In genomic region chr10:14705548-14706234, GRCh38 we compare ENCODE assay signal across 1 cellular context.
TF ChIP-seq lines count a peak whose summit lies in the region.

No MANE protein-coding gene starts in this region.

TF ChIP-seq in H1, 55 proteins besides CTCF, POLR2A, EP300 and RAD21:
- no peak for TF ChIP-seq CHD7 (IDR thresholded peaks at IDR 0.05; ENCODE audit: insufficient replicate concordance, low read length)
- no peak for TF ChIP-seq ZNF274 (IDR thresholded peaks at IDR 0.05; ENCODE audit: borderline replicate concordance, extremely low read depth, low read length)
- no peak for TF ChIP-seq SP4 (IDR thresholded peaks at IDR 0.05; ENCODE audit: low read length)
- no peak for TF ChIP-seq SP2 (IDR thresholded peaks at IDR 0.05; ENCODE audit: low read length)
- TF ChIP-seq KDM1A (IDR thresholded peaks at IDR 0.05; ENCODE audit: borderline replicate concordance, low read length): no peak
- TF ChIP-seq TCF12 (IDR thresholded peaks at IDR 0.05; ENCODE audit: low read depth, low read length): no peak
- TF ChIP-seq HDAC2 (IDR thresholded peaks at IDR 0.05; ENCODE audit: borderline replicate concordance in 1 of 2, low read depth in 2 of 2, low read length in 2 of 2): no peak
- no peak for TF ChIP-seq CBX5 (IDR thresholded peaks at IDR 0.05; ENCODE audit: low read depth, low read length)
- TF ChIP-seq USF2 (IDR thresholded peaks at IDR 0.05; ENCODE audit: low read length): no peak
